In the genomic region with DNA sequence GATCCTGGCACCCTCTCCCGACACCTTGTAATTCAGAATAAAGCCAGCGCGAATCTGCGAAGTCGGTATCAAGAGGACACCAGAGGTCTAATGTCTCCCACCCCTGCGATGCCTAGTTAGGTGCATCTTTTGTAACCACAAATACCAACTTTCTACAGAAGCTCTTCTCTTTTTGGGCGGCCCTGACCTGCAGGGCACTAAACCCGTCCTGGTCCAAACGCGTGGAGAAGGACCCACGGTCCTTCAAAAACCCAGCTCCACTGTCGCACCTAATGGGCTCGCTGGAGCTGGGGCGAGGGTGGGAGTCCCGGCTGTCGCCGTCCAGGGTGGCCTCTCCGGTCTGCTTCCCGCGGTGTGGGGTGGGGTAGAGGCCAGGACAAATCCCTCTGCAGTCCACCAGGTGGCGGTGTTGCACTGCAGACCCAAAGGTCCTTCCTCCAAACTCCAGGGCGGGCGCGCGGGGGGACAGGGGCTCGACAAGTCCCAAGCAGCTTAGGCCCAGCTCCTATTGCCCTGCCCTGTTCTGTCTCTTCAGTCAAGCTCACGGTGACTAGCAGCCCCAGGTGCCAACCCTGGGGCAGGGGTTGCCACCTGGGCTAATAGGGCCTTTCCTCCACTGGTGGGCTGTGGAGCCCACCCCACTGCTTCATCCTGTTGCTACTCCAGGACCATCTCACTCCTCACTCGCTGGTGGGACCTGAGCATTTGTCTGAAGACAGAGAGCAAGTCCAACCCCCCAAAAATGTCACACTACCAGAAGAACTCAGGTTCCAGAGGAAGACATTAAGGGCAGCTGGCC, we compare ENCODE assay signal across 1 cellular context.
TF ChIP-seq lines count a peak whose summit lies in the region.

No MANE protein-coding gene starts in this region.

TF ChIP-seq in IMR-90, 13 proteins besides CTCF, POLR2A, EP300 and RAD21:
- TF ChIP-seq CEBPB (IDR thresholded peaks at IDR 0.05; ENCODE audit: low read depth, low read length), result no peak
- peak; percentile 79 for TF ChIP-seq MAZ (IDR thresholded peaks at IDR 0.05; ENCODE audit: borderline replicate concordance, low read depth, low read length)
- TF ChIP-seq MAFK (IDR thresholded peaks at IDR 0.05; ENCODE audit: low read depth, low read length), result no peak
- no peak for TF ChIP-seq MXI1 (IDR thresholded peaks at IDR 0.05; ENCODE audit: borderline replicate concordance, low read depth, low read length)
- no peak for TF ChIP-seq FOS (IDR thresholded peaks at IDR 0.05; ENCODE audit: low read depth, low read length)
- TF ChIP-seq RFX5 (IDR thresholded peaks at IDR 0.05; ENCODE audit: low read depth, low read length), result no peak
- TF ChIP-seq RCOR1 (IDR thresholded peaks at IDR 0.05; ENCODE audit: insufficient replicate concordance, low read length), result no peak
- no peak for TF ChIP-seq BHLHE40 (IDR thresholded peaks at IDR 0.05; ENCODE audit: low read depth, low read length)
- TF ChIP-seq, protein P1, sequence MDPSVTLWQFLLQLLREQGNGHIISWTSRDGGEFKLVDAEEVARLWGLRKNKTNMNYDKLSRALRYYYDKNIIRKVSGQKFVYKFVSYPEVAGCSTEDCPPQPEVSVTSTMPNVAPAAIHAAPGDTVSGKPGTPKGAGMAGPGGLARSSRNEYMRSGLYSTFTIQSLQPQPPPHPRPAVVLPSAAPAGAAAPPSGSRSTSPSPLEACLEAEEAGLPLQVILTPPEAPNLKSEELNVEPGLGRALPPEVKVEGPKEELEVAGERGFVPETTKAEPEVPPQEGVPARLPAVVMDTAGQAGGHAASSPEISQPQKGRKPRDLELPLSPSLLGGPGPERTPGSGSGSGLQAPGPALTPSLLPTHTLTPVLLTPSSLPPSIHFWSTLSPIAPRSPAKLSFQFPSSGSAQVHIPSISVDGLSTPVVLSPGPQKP (IDR thresholded peaks at IDR 0.05; ENCODE audit: borderline replicate concordance, low read depth, low read length), result no peak
- TF ChIP-seq, protein P2, sequence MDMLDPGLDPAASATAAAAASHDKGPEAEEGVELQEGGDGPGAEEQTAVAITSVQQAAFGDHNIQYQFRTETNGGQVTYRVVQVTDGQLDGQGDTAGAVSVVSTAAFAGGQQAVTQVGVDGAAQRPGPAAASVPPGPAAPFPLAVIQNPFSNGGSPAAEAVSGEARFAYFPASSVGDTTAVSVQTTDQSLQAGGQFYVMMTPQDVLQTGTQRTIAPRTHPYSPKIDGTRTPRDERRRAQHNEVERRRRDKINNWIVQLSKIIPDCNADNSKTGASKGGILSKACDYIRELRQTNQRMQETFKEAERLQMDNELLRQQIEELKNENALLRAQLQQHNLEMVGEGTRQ (IDR thresholded peaks at IDR 0.05; ENCODE audit: low read depth, low read length), result no peak
- no peak for TF ChIP-seq CHD1 (IDR thresholded peaks at IDR 0.05; ENCODE audit: low read depth, low read length)
- TF ChIP-seq SMC3 (IDR thresholded peaks at IDR 0.05; ENCODE audit: low read depth, low read length), result peak; percentile 97
- no peak for TF ChIP-seq NFE2L2 (IDR thresholded peaks at IDR 0.05; ENCODE audit: low read depth, low read length)
